In the genomic region with DNA sequence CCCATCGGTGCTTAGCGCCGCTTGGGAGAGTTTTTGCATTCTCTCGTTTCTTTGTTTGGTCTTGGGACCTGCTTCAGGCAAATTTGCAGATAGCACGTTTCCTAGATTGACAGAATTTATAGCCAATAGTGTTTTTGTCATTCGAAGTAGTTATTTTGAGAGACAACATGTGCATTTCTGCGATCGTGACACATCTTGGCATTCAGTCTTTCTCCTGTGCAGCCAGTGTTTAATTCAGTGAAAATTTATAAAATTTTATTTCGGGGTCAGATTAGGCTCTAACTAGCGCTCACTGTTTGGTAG, we compare ENCODE assay signal across 1 cellular context.
TF ChIP-seq lines count a peak whose summit lies in the region.

No MANE protein-coding gene starts in this region.

TF ChIP-seq in GM12878, 131 proteins besides CTCF, POLR2A, EP300 and RAD21 (continued from another document):
- TF ChIP-seq LARP7 (IDR thresholded peaks at IDR 0.05) = no peak
- TF ChIP-seq TARDBP (IDR thresholded peaks at IDR 0.05; ENCODE audit: borderline replicate concordance) = no peak
- TF ChIP-seq MYB (IDR thresholded peaks at IDR 0.05; ENCODE audit: borderline replicate concordance, low read depth, low read length) = no peak
- TF ChIP-seq, protein P1, sequence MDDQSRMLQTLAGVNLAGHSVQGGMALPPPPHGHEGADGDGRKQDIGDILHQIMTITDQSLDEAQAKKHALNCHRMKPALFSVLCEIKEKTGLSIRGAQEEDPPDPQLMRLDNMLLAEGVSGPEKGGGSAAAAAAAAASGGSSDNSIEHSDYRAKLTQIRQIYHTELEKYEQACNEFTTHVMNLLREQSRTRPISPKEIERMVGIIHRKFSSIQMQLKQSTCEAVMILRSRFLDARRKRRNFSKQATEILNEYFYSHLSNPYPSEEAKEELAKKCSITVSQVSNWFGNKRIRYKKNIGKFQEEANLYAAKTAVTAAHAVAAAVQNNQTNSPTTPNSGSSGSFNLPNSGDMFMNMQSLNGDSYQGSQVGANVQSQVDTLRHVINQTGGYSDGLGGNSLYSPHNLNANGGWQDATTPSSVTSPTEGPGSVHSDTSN (IDR thresholded peaks at IDR 0.05; ENCODE audit: insufficient replicate concordance, low read depth, low read length) = peak; percentile 85
